ENCODE assay signal across 8 cellular contexts in genomic region chr6:87472525-87473418, GRCh38. TPM values are rescaled to one million over a fixed set of nuclear protein-coding genes. Genes with fewer than 3 reads are reported as not detected.
DNase-seq lines count a peak whose midpoint lies in the region; ATAC-seq, FAIRE-seq and TF ChIP-seq lines count a peak whose summit lies in the region.

Gene SLC35A1 (plus strand): TSS chr6:87472974. CDS start chr6:87473004, 30 bp downstream.

- no peaks in the 10 kb centered on the region for H3K9me3 ChIP-seq in HepG2 (ENCODE audit: low read length)

- peak within 1 kb of the TSS; percentile 93 to 95 for H3K4me3 Mint-ChIP-seq in CD14-positive monocyte

- H3K27ac ChIP-seq in HepG2 (ENCODE audit: extremely low read length, insufficient read depth, low read length) = peak within 1 kb of the TSS; percentile 71

- peaks cover 5 to 9% of the 10 kb centered on the region in 2 donors for H3K36me3 Mint-ChIP-seq in CD14-positive monocyte

- peaks cover 33% of the 10 kb centered on the region for H3K4me1 Mint-ChIP-seq in CD14-positive monocyte

- H3K27me3 Mint-ChIP-seq in CD14-positive monocyte (ENCODE audit: low read depth in 3 of 3) = peaks cover 2 to 10% (median 8%) of the 10 kb centered on the region in 3 donors

- peak; percentile 81 for FAIRE-seq in HepG2 (lab: Jason Lieb, UNC)

- peaks cover 27% of the 10 kb centered on the region for H3K4me1 ChIP-seq in HepG2 (ENCODE audit: insufficient read depth, low read length)

- in situ Hi-C loops in HepG2 (cut with HindIII; ENCODE audit: extremely low pct_ligation_motif_present, low pct_unique_long_range_greater_than_20kb) = no loop called here

- H3K4me2 ChIP-seq in HepG2 (ENCODE audit: low read depth, low read length) = peak within 1 kb of the TSS; percentile 96

- TF ChIP-seq RAD21 in HepG2 (CRISPR knock-in tag; IDR thresholded peaks at IDR 0.05) = peak; percentile 7; the same call in 1 of the 2 replicates

- TF ChIP-seq EP300 in HepG2 (IDR thresholded peaks at IDR 0.05; ENCODE audit: low read depth in 2 of 2, low read length in 2 of 2) (no peak), HepG2 (CRISPR knock-in tag; IDR thresholded peaks at IDR 0.05; ENCODE audit: borderline replicate concordance) (no peak)

- TF ChIP-seq POLR2A in HepG2 (IDR thresholded peaks at IDR 0.05; ENCODE audit: insufficient read depth in 1 of 2, low read depth in 2 of 2, low read length in 2 of 2) = peak; percentile 63 to 89; a peak in 3 of 4 replicates

- whole genome bisulfite sequencing in HepG2 (ENCODE audit: low lambda C conversion rate) = 0% methylated on average over 12 of the region's 70 CpGs

- H3K36me3 ChIP-seq in HepG2 (replicated peaks in 1 of 2; ENCODE audit: control insufficient read depth in 1 of 2, insufficient read depth in 2 of 2, low read length in 2 of 2) = 0 out of 5 replicates have a peak, but pooled peaks cover 0 to 1% of the 10 kb centered on the region in 2 experiments

- H3K27me3 ChIP-seq in HepG2 (ENCODE audit: control insufficient read depth in 1 of 2, insufficient read depth in 2 of 2, low read length in 2 of 2) = no peaks in the 10 kb centered on the region; a peak in 1 of 5 replicates

- H3K79me2 ChIP-seq in HepG2 (ENCODE audit: insufficient read depth, low read length) = peaks cover 9% of the 10 kb centered on the region

- H3K9me3 Mint-ChIP-seq in CD14-positive monocyte = no peaks in the 10 kb centered on the region

- CTCF ChIA-PET in HepG2 (lab: Yijun Ruan, JAX; ENCODE audit: low intra/inter-chr PET ratio, low total read pairs) = no interaction called here

- intact Hi-C loops in CD14-positive monocyte (cut with micrococcal nuclease) = loop anchor here (10.0 kb wide), 1 partner anchor 112 kb away; the partner anchor contains the start of gene RARS2 (in 2 of the 2)
- intact Hi-C loops in HepG2 (cut with micrococcal nuclease; ENCODE audit: unreplicated experiment) = loop anchor here (1.0 to 5.0 kb wide), 3 partner anchors 65 to 150 kb away; partner anchors contain the start of genes CFAP206 and SMIM8

- peak; percentile 87 for ATAC-seq in GM19372 (IDR thresholded peaks at IDR 0.05; ENCODE audit: low read depth, unreplicated experiment)
- ATAC-seq in HG03521 (IDR thresholded peaks at IDR 0.05; ENCODE audit: unreplicated experiment) = peak; percentile 91
- ATAC-seq in HepG2 = peak; percentile 98

- H4K20me1 ChIP-seq in HepG2 (ENCODE audit: insufficient read depth, low read length) = no peaks in the 10 kb centered on the region

- POLR2A ChIA-PET in HepG2 (lab: Yijun Ruan, JAX) = no interaction called here

- H3K9ac ChIP-seq in HepG2 (ENCODE audit: insufficient read depth, low read depth, low read length) = peak within 1 kb of the TSS; percentile 85

- peak within 1 kb of the TSS; percentile 93 to 100 (median 99) for H3K27ac Mint-ChIP-seq in CD14-positive monocyte

- peak within 1 kb of the TSS; percentile 99 for H2AFZ ChIP-seq in HepG2 (ENCODE audit: low read length)

- BruUV-seq in HepG2 (replicated peaks; lab: Mats Ljungman, UMichigan) = no TSS peak

- H3K4me3 ChIP-seq in HepG2 (replicated peaks in 1 of 3; ENCODE audit: insufficient read depth in 1 of 3, low read depth in 2 of 3, low read length in 3 of 3) = peak within 1 kb of the TSS; percentile 91 to 100 (median 94)

- TF ChIP-seq CTCF in CD14-positive monocyte (IDR thresholded peaks at IDR 0.05) = peak; percentile 15
- TF ChIP-seq CTCF in HepG2 (CRISPR knock-in tag; IDR thresholded peaks at IDR 0.05) = peak; percentile 38

- peak; percentile 67 for DNase-seq in CD14-positive monocyte (ENCODE audit: low spot score)
- DNase-seq in NCI-H69 (lab: John Stamatoyannopoulos, UW) = peak; percentile 95
- DNase-seq in activated CD4-positive, alpha-beta T cell treated with anti-CD3 and anti-CD28 coated beads, Interleukin-2, amount 50 U/mL, for 24 hours (ENCODE audit: low read depth in 1 of 2, low spot score in 1 of 2) = peak; percentile 79 to 82
- peak; percentile 59 to 84 for DNase-seq in dermis microvascular lymphatic vessel endothelial cell (ENCODE audit: low read depth in 2 of 2)
- DNase-seq in HepG2 (ENCODE audit: low spot score) = peak; percentile 60
- peak; percentile 78 to 82 for DNase-seq in stimulated activated CD4-positive, alpha-beta T cell treated with anti-CD3 and anti-CD28 coated beads, Interleukin-2, amount 100 ng/mL, for 48 hours

TF ChIP-seq in HepG2, 621 proteins besides CTCF, POLR2A, EP300 and RAD21 (continues in another document):
- TF ChIP-seq NCOR1 (IDR thresholded peaks at IDR 0.05; ENCODE audit: borderline replicate concordance, low read length) = no peak; the same call in 1 of the 2 replicates
- no peak for TF ChIP-seq ZEB1 (IDR thresholded peaks at IDR 0.05; ENCODE audit: insufficient replicate concordance, low read depth)
- peak; percentile 87 for TF ChIP-seq HOXA3 (CRISPR knock-in tag; IDR thresholded peaks at IDR 0.05)
- TF ChIP-seq ZMAT3 (CRISPR knock-in tag; conservative IDR thresholded peaks at IDR 0.05) = peak; percentile 24; the same call in 1 of the 2 replicates
- peak; percentile 48; the same call in 1 of the 2 replicates for TF ChIP-seq ZMYM2 (CRISPR knock-in tag; IDR thresholded peaks at IDR 0.05)
- peak; percentile 55; the same call in 1 of the 2 replicates for TF ChIP-seq DRAP1 (CRISPR knock-in tag; IDR thresholded peaks at IDR 0.05)
- TF ChIP-seq ZNF431 (CRISPR knock-in tag; IDR thresholded peaks at IDR 0.05; ENCODE audit: borderline replicate concordance, low read depth) = peak; percentile 83; the same call in 1 of the 2 replicates
- peak; percentile 78; the same call in 1 of the 2 replicates for TF ChIP-seq ZNF766 (CRISPR knock-in tag; IDR thresholded peaks at IDR 0.05; ENCODE audit: borderline replicate concordance)
- TF ChIP-seq ZNF773 (CRISPR knock-in tag; IDR thresholded peaks at IDR 0.05; ENCODE audit: borderline replicate concordance) = peak; percentile 86; the same call in 1 of the 2 replicates
- TF ChIP-seq PAX8 (CRISPR knock-in tag; IDR thresholded peaks at IDR 0.05; ENCODE audit: borderline replicate concordance) = no peak
- 0 out of 2 replicates have a peak, but pooled peaks have one; percentile 36 for TF ChIP-seq KLF11 (CRISPR knock-in tag; IDR thresholded peaks at IDR 0.05)
- peak; percentile 80; the same call in 1 of the 2 replicates for TF ChIP-seq ZHX1 (CRISPR knock-in tag; IDR thresholded peaks at IDR 0.05; ENCODE audit: low read depth)
- peak; percentile 80 for TF ChIP-seq TARDBP (CRISPR knock-in tag; IDR thresholded peaks at IDR 0.05)
- TF ChIP-seq MAFF (IDR thresholded peaks at IDR 0.05; ENCODE audit: low read depth, low read length) = no peak

RNA-seq across cellular contexts. Expression of gene SLC35A1, which starts in this region (rescaled TPM):
- polyA plus RNA-seq in CD14-positive monocyte = 100 to 1,000 TPM in 1 of 2 donors, 10 to 100 TPM in 1; 90.6 to 103 TPM
- 20.0 and 20.7 TPM in 2 replicates for total RNA-seq in dermis microvascular lymphatic vessel endothelial cell
- 15.6 and 24.8 TPM in 2 replicates for total RNA-seq in HepG2 (2016; rRNA removed; fragmentation: Illumina TruSeq; extraction: Trizol)
- total RNA-seq in HepG2 (2016; cell fraction: cytosol; rRNA removed; fragmentation: Illumina TruSeq; extraction: Trizol; ENCODE audit: low read depth) = 3.0 and 4.8 TPM in 2 replicates
- total RNA-seq in HepG2 (2016; cell fraction: insoluble cytoplasmic fraction; rRNA removed; fragmentation: Illumina TruSeq; extraction: Trizol) = 13.6 and 24.2 TPM in 2 replicates
- 8.4 and 10.7 TPM in 2 replicates for total RNA-seq in HepG2 (2016; cell fraction: membrane; rRNA removed; fragmentation: Illumina TruSeq; extraction: Trizol)
- total RNA-seq in HepG2 (2016; cell fraction: nucleus; rRNA removed; fragmentation: Illumina TruSeq; extraction: Trizol) = 22.2 and 26.7 TPM in 2 replicates
- polyA plus RNA-seq in HepG2 (2011; rRNA removed) = 20.4 and 25.1 TPM in 2 replicates
- 8.6 and 13.3 TPM in 2 replicates for polyA plus RNA-seq in HepG2 (2011; cell fraction: cytosol; rRNA removed)
- polyA plus RNA-seq in HepG2 (2011; cell fraction: nucleus; rRNA removed) = 10.2 and 14.0 TPM in 2 replicates
- polyA plus RNA-seq in HepG2 (2012) = 15.3 and 16.9 TPM in 2 replicates
- 2.6 and 3.1 TPM in 2 replicates for polyA plus RNA-seq in HepG2 (2016; cell fraction: cytosol; fragmentation: Illumina TruSeq; extraction: Trizol; ENCODE audit: low read depth)
- polyA plus RNA-seq in HepG2 (2016; cell fraction: insoluble cytoplasmic fraction; fragmentation: Illumina TruSeq; extraction: Trizol; ENCODE audit: low read depth) = 11.7 and 13.5 TPM in 2 replicates
- 5.5 and 5.8 TPM in 2 replicates for polyA plus RNA-seq in HepG2 (2016; cell fraction: membrane; fragmentation: Illumina TruSeq; extraction: Trizol; ENCODE audit: low read depth)
- 36.5 and 40.7 TPM in 2 replicates for polyA plus RNA-seq in HepG2 (2016; cell fraction: nucleus; fragmentation: Illumina TruSeq; extraction: Trizol; ENCODE audit: insufficient read depth, low read depth)
- polyA minus RNA-seq in HepG2 (2011; rRNA and poly(A)+ RNA removed; ENCODE audit: low replicate concordance) = 10.6 and 11.7 TPM in 2 replicates
- polyA minus RNA-seq in HepG2 (2011; cell fraction: cytosol; rRNA and poly(A)+ RNA removed) = 7.8 and 8.2 TPM in 2 replicates
- 16.2 and 17.5 TPM in 2 replicates for polyA minus RNA-seq in HepG2 (2011; cell fraction: nucleus; rRNA and poly(A)+ RNA removed)

Comparison
In these comparisons a context has a peak if more than half of its experiments do, and no peak if none do; other contexts are left out.
1. Peak in every context shown above with its lines: DNase-seq, ATAC-seq, H3K4me3 ChIP-seq and H3K27ac ChIP-seq.